In the genomic region with DNA sequence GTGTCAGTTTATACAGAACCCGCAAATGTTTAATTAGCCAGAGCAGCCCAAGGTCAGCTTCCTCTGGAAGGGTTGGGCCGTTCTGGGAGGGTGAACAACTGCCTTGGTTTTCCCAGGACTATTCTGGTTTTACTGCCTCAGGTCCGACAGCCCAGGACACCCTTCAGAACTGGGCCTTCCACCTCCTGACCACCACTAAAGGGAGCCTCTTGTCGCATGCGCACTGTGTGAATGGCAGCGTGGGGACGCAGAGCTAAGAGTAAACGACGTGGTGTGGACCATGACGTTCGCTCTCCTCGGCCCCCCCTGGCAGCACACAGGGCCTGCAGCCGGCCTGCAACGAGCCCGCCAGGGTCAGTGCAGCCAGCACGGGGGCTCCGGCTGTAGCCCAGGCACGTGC, we compare ENCODE assay signal across 18 cellular contexts.
DNase-seq lines count a peak whose midpoint lies in the region; ATAC-seq and TF ChIP-seq lines count a peak whose summit lies in the region.
"Had no signal": no experiment of that assay in that cellular context is flagged by ENCODE, and none has a peak within 500 bp of the region (broad histone marks: within the 10 kb centered on the region; RNA-seq: fewer than 3 reads in every experiment).

No MANE protein-coding gene starts in this region.

- H3K4me1 Mint-ChIP-seq in effector memory CD8-positive, alpha-beta T cell (ENCODE audit: low read depth in 2 of 2) = no peaks in the 10 kb centered on the region
- H3K4me1 Mint-ChIP-seq: CD14-positive monocyte; central memory CD8-positive, alpha-beta T cell had no signal

- no peaks in the 10 kb centered on the region for H3K27me3 Mint-ChIP-seq in effector memory CD8-positive, alpha-beta T cell
- H3K27me3 Mint-ChIP-seq: activated naive CD8-positive, alpha-beta T cell treated with anti-CD3 and anti-CD28 coated beads, Interleukin-2, amount 10 ng/mL, durations not matched to agents 7 days and 5 days; central memory CD8-positive, alpha-beta T cell had no signal

- H3K4me3 ChIP-seq in left ventricle myocardium inferior (no peak overlapping the region), hepatocyte (no peak overlapping the region), psoas muscle (no peak overlapping the region)
- H3K4me3 ChIP-seq: left lung, ovary, tibial artery had no signal

- TF ChIP-seq CTCF in left ventricle myocardium inferior (IDR thresholded peaks at IDR 0.05; ENCODE audit: borderline replicate concordance) (no peak), hepatocyte (IDR thresholded peaks at IDR 0.05; ENCODE audit: poor library complexity) (no peak), psoas muscle (IDR thresholded peaks at IDR 0.05) (no peak)

- ATAC-seq in left cardiac atrium = no peak
- no peak for ATAC-seq in psoas muscle
- no peak for ATAC-seq in HG03045 (IDR thresholded peaks at IDR 0.05; ENCODE audit: unreplicated experiment)
- no peak for ATAC-seq in effector memory CD8-positive, alpha-beta T cell (replicated peaks)
- no peak for ATAC-seq in HG02798 (IDR thresholded peaks at IDR 0.05; ENCODE audit: poor library complexity, unreplicated experiment)
- ATAC-seq: activated CD4-positive, CD25-positive, alpha-beta regulatory T cell treated with anti-CD3 and anti-CD28 coated beads, Interleukin-2, amount 50 U/mL, for 24 hours had no signal

- H3K4me2 ChIP-seq in hepatocyte = no peak overlapping the region

- intact Hi-C loops in left ventricle myocardium inferior (cut with micrococcal nuclease) = no loop called here
- intact Hi-C loops in left cardiac atrium (cut with DNase I) = no loop called here
- intact Hi-C loops in psoas muscle (cut with DNase I) = no loop called here

- no peaks in the 10 kb centered on the region for H3K9me2 ChIP-seq in hepatocyte (replicated peaks; ENCODE audit: insufficient read depth)

- no peak overlapping the region for H3K4me3 Mint-ChIP-seq in effector memory CD8-positive, alpha-beta T cell
- H3K4me3 Mint-ChIP-seq: activated naive CD8-positive, alpha-beta T cell treated with anti-CD3 and anti-CD28 coated beads, Interleukin-2, amount 10 ng/mL, durations not matched to agents 7 days and 5 days; CD14-positive monocyte; central memory CD8-positive, alpha-beta T cell; endodermal cell had no signal

- no peak overlapping the region for H3K27ac Mint-ChIP-seq in effector memory CD8-positive, alpha-beta T cell
- H3K27ac Mint-ChIP-seq: activated naive CD8-positive, alpha-beta T cell treated with anti-CD3 and anti-CD28 coated beads, Interleukin-2, amount 10 ng/mL, durations not matched to agents 7 days and 5 days; CD14-positive monocyte had no signal

- H3K9me3 ChIP-seq in left ventricle myocardium inferior (replicated peaks) (no peaks in the 10 kb centered on the region), hepatocyte (ENCODE audit: low read depth) (no peaks in the 10 kb centered on the region), psoas muscle (no peaks in the 10 kb centered on the region)
- H3K9me3 ChIP-seq: left lung, ovary, tibial artery had no signal

- H3K4me1 ChIP-seq in left ventricle myocardium inferior (peaks cover 75% of the 10 kb centered on the region), hepatocyte (ENCODE audit: insufficient read depth) (peaks cover 25% of the 10 kb centered on the region), psoas muscle (peaks cover 33% of the 10 kb centered on the region)
- H3K4me1 ChIP-seq: left lung had no signal

- peaks cover under 1% of the 10 kb centered on the region for H3K79me2 ChIP-seq in hepatocyte

- no peaks in the 10 kb centered on the region for H3K27me3 ChIP-seq in left ventricle myocardium inferior (ENCODE audit: low read depth)
- no peaks in the 10 kb centered on the region for H3K27me3 ChIP-seq in hepatocyte
- no peaks in the 10 kb centered on the region for H3K27me3 ChIP-seq in psoas muscle (ENCODE audit: insufficient read depth in 3 of 3, low read length in 2 of 3)
- H3K27me3 ChIP-seq: left lung, ovary, tibial artery had no signal

- H3K27ac ChIP-seq in left ventricle myocardium inferior (replicated peaks) = peak overlapping the region; percentile 57
- peak overlapping the region; percentile 37 for H3K27ac ChIP-seq in hepatocyte
- peak overlapping the region; percentile 44 for H3K27ac ChIP-seq in psoas muscle
- H3K27ac ChIP-seq: left lung, ovary had no signal

- WGBS in hepatocyte (ENCODE audit: low lambda C conversion rate, missing lambda C conversion rate) = 82% methylated on average over 18 of the region's 18 CpGs
- WGBS in psoas muscle, 3 donors = 59 to 75% (median 65%) methylated on average over 18 of the region's 18 CpGs

- H3K36me3 Mint-ChIP-seq in effector memory CD8-positive, alpha-beta T cell (ENCODE audit: insufficient read depth) = no peaks in the 10 kb centered on the region

- H3K36me3 ChIP-seq in left ventricle myocardium inferior (peaks cover 8% of the 10 kb centered on the region), hepatocyte (replicated peaks; ENCODE audit: insufficient read depth, low read depth) (no peaks in the 10 kb centered on the region), psoas muscle (ENCODE audit: insufficient read depth in 1 of 2, low read depth in 1 of 2) (peaks cover 0 to 19% of the 10 kb centered on the region in 2 donors)
- H3K36me3 ChIP-seq: ovary had no signal

- H2AFZ ChIP-seq in hepatocyte = no peak overlapping the region

- no peaks in the 10 kb centered on the region for H3K9me3 Mint-ChIP-seq in effector memory CD8-positive, alpha-beta T cell
- H3K9me3 Mint-ChIP-seq: activated naive CD8-positive, alpha-beta T cell treated with anti-CD3 and anti-CD28 coated beads, Interleukin-2, amount 10 ng/mL, durations not matched to agents 7 days and 5 days; CD14-positive monocyte; central memory CD8-positive, alpha-beta T cell; endodermal cell had no signal

- DNase-seq in left ventricle myocardium inferior = no peak
- no peak for DNase-seq in left cardiac atrium
- DNase-seq in hepatocyte (ENCODE audit: low spot score) = no peak
- DNase-seq in psoas muscle = no peak
- no peak for DNase-seq in effector memory CD8-positive, alpha-beta T cell
- DNase-seq in stimulated activated CD4-positive, alpha-beta T cell treated with anti-CD3 and anti-CD28 coated beads, Interleukin-1b, Interleukin-23, amount 100 ng/mL, for 48 hours = no peak
- DNase-seq: activated naive CD8-positive, alpha-beta T cell treated with anti-CD3 and anti-CD28 coated beads, Interleukin-2, amount 10 ng/mL, durations not matched to agents 7 days and 5 days; left lung; NCI-H69; small intestine; tibial artery had no signal

- no peaks in the 10 kb centered on the region for H4K20me1 ChIP-seq in hepatocyte (ENCODE audit: insufficient read depth, poor library complexity, severe bottlenecking)
